Comparison of ENCODE assay signal across 9 cellular contexts in genomic region chr11:73288873-73289707, GRCh38. TPM values are rescaled to one million over a fixed set of nuclear protein-coding genes. Genes with fewer than 3 reads are reported as not detected.
DNase-seq lines count a peak whose midpoint lies in the region; ATAC-seq and TF ChIP-seq lines count a peak whose summit lies in the region.
"Had no signal": no experiment of that assay in that cellular context is flagged by ENCODE, and none has a peak within 500 bp of the region (broad histone marks: within the 10 kb centered on the region; RNA-seq: fewer than 3 reads in every experiment).

No MANE protein-coding gene starts in this region.

- H3K36me3 Mint-ChIP-seq in activated CD8-positive, alpha-beta T cell treated with anti-CD3 and anti-CD28 coated beads for 36 hours (ENCODE audit: low read depth), result no peaks in the 10 kb centered on the region
- H3K36me3 Mint-ChIP-seq in endothelial cell (ENCODE audit: low read depth, unreplicated experiment), result peaks cover 4% of the 10 kb centered on the region

- H3K4me1 ChIP-seq in BLaER1, result peaks cover 74% of the 10 kb centered on the region
- H3K4me1 ChIP-seq in mesodermal cell (ENCODE audit: control insufficient read depth, insufficient read depth, low read length, poor library complexity, severe bottlenecking), result peaks cover 23% of the 10 kb centered on the region

- H3K4me3 Mint-ChIP-seq in activated CD8-positive, alpha-beta T cell treated with anti-CD3 and anti-CD28 coated beads for 36 hours, result no peak overlapping the region
- peak overlapping the region; percentile 1 for H3K4me3 Mint-ChIP-seq in endothelial cell (ENCODE audit: unreplicated experiment)

- peak overlapping the region; percentile 46; the same call in 1 of the 2 replicates for H3K9ac ChIP-seq in BLaER1

- peak; percentile 76 for ATAC-seq in GM18873 (IDR thresholded peaks at IDR 0.05; ENCODE audit: low FRiP score, unreplicated experiment)
- ATAC-seq in HG03175 (IDR thresholded peaks at IDR 0.05; ENCODE audit: unreplicated experiment), result peak; percentile 75
- ATAC-seq in activated CD8-positive, alpha-beta T cell treated with anti-CD3 and anti-CD28 coated beads for 36 hours, result peak; percentile 92

- intact Hi-C loops in activated CD8-positive, alpha-beta T cell treated with anti-CD3 and anti-CD28 coated beads for 36 hours (cut with micrococcal nuclease), result no loop called here

- H3K27me3 ChIP-seq in BLaER1, result no peaks in the 10 kb centered on the region

- no peaks in the 10 kb centered on the region for H3K27me3 Mint-ChIP-seq in activated CD8-positive, alpha-beta T cell treated with anti-CD3 and anti-CD28 coated beads for 36 hours
- peaks cover 12% of the 10 kb centered on the region for H3K27me3 Mint-ChIP-seq in endothelial cell (ENCODE audit: unreplicated experiment)

- 61 to 74% methylated on average over 10 to 13 of the region's 17 CpGs for WGBS in mesodermal cell (ENCODE audit: insufficient coverage in 2 of 2), 2 experiments

- no peaks in the 10 kb centered on the region for H4K20me1 ChIP-seq in BLaER1

- CTCF ChIA-PET in activated CD8-positive, alpha-beta T cell treated with anti-CD3 and anti-CD28 coated beads for 36 hours (lab: Charles Lee), result interaction anchor here (0.7 to 6.4 kb wide), 26 partner anchors 9 to 495 kb away, joined by 3 to 44 read pairs (median 4); no protein-coding TSS in a partner anchor

- no peaks in the 10 kb centered on the region for H3K9me3 Mint-ChIP-seq in activated CD8-positive, alpha-beta T cell treated with anti-CD3 and anti-CD28 coated beads for 36 hours
- no peaks in the 10 kb centered on the region for H3K9me3 Mint-ChIP-seq in endothelial cell (ENCODE audit: unreplicated experiment)

- POLR2A ChIA-PET in activated CD8-positive, alpha-beta T cell treated with anti-CD3 and anti-CD28 coated beads for 36 hours (lab: Charles Lee), result no interaction called here

- no peak overlapping the region for H3K27ac Mint-ChIP-seq in activated CD8-positive, alpha-beta T cell treated with anti-CD3 and anti-CD28 coated beads for 36 hours
- H3K27ac Mint-ChIP-seq in endothelial cell (ENCODE audit: unreplicated experiment), result peak overlapping the region; percentile 72

- peak overlapping the region; percentile 80 for H3K4me2 ChIP-seq in BLaER1

- DNase-seq in NCI-H510A treated with DMSO at 0.1 percent for 48 hours (lab: John Stamatoyannopoulos, UW) (peak; percentile 73), endothelial cell (ENCODE audit: low spot score) (peak; percentile 80)
- DNase-seq in activated CD8-positive, alpha-beta T cell treated with anti-CD3 and anti-CD28 coated beads for 36 hours, result peak; percentile 70
- DNase-seq in stimulated activated naive CD4-positive, alpha-beta T cell treated with Interleukin-2 at 50 U/mL for 16 hours (lab: John Stamatoyannopoulos, UW), result peak; percentile 28

- H3K9me3 ChIP-seq in BLaER1, result no peaks in the 10 kb centered on the region
- H3K9me3 ChIP-seq in mesodermal cell (ENCODE audit: control insufficient read depth, low read length), result no peaks in the 10 kb centered on the region

- H3K4me1 Mint-ChIP-seq in activated CD8-positive, alpha-beta T cell treated with anti-CD3 and anti-CD28 coated beads for 36 hours (ENCODE audit: low read depth), result peaks cover 12% of the 10 kb centered on the region
- peaks cover 24% of the 10 kb centered on the region for H3K4me1 Mint-ChIP-seq in endothelial cell (ENCODE audit: unreplicated experiment)

- no peaks in the 10 kb centered on the region for H3K36me3 ChIP-seq in BLaER1
- H3K36me3 ChIP-seq in mesodermal cell (ENCODE audit: control insufficient read depth, insufficient read depth, low read length), result no peaks in the 10 kb centered on the region

- TF ChIP-seq CTCF in activated CD8-positive, alpha-beta T cell treated with anti-CD3 and anti-CD28 coated beads for 36 hours (IDR thresholded peaks at IDR 0.05), result peak; percentile 93
- TF ChIP-seq CTCF in endothelial cell (IDR thresholded peaks at IDR 0.05; ENCODE audit: unreplicated experiment), result peak; percentile 83

- H3K27ac ChIP-seq in BLaER1, result peak overlapping the region; percentile 68
- H3K27ac ChIP-seq in mesodermal cell (ENCODE audit: low read depth, low read length, severe bottlenecking), result peak overlapping the region; percentile 94

- H3K4me3 ChIP-seq in BLaER1 (no peak overlapping the region), mesodermal cell (ENCODE audit: extremely low read depth, insufficient read depth, low read length, poor library complexity, severe bottlenecking) (no peak overlapping the region)

RNA-seq across cellular contexts. Expression of gene P2RY6, which starts 17.0 kb away (rescaled TPM):
- not detected for total RNA-seq in activated CD8-positive, alpha-beta T cell treated with anti-CD3 and anti-CD28 coated beads for 36 hours
- total RNA-seq in endothelial cell (ENCODE audit: unreplicated experiment), result 0.74 TPM
- polyA plus RNA-seq in mesodermal cell (2013, experiment 1 of 2), result 2.8 TPM
- 3.0 TPM for polyA plus RNA-seq in mesodermal cell (2013, experiment 2 of 2)
- total RNA-seq: T-helper 1 cell treated with Interleukin-12 subunit alpha and Interleukin-12 subunit beta and Interleukin-4 antibody, amounts not matched to agents 30 ng/mL and 1 ng/mL, for 36 hours had no signal

RNA-seq across cellular contexts. Expression of gene ARHGEF17, which starts 19.0 kb away (rescaled TPM):
- total RNA-seq in activated CD8-positive, alpha-beta T cell treated with anti-CD3 and anti-CD28 coated beads for 36 hours, result under 1 TPM; 0.07 to 0.41 TPM
- total RNA-seq in endothelial cell (ENCODE audit: unreplicated experiment), result 93.3 TPM
- 83.9 TPM for polyA plus RNA-seq in mesodermal cell (2013, experiment 1 of 2)
- 71.8 TPM for polyA plus RNA-seq in mesodermal cell (2013, experiment 2 of 2)
- total RNA-seq: T-helper 1 cell treated with Interleukin-12 subunit alpha and Interleukin-12 subunit beta and Interleukin-4 antibody, amounts not matched to agents 30 ng/mL and 1 ng/mL, for 36 hours had no signal

Comparison
In these comparisons a context has a peak if more than half of its experiments do, and no peak if none do; other contexts are left out.
1. DNase-seq: peak in every context shown above with its lines; median percentile 80 in endothelial cell; 73 in NCI-H510A treated with DMSO at 0.1 percent for 48 hours; 70 in activated CD8-positive, alpha-beta T cell treated with anti-CD3 and anti-CD28 coated beads for 36 hours; 28 in stimulated activated naive CD4-positive, alpha-beta T cell treated with Interleukin-2 at 50 U/mL for 16 hours.
2. RNA of gene ARHGEF17, which starts 19.0 kb away (total RNA-seq): 93.3 TPM in endothelial cell (single experiment); 0.07 to 0.41 TPM in activated CD8-positive, alpha-beta T cell treated with anti-CD3 and anti-CD28 coated beads for 36 hours; every median in the first group is over 10 times any median in the second.
3. Peak in every context shown above with its lines, with median percentiles within 50 percentile points of each other: ATAC-seq.